In genomic region chr10:103431902-103432301, GRCh38 we compare ENCODE assay signal across 17 cellular contexts. TPM values are rescaled to one million over a fixed set of nuclear protein-coding genes. Genes with fewer than 3 reads are reported as not detected.
"Had no signal": no experiment of that assay in that cellular context is flagged by ENCODE, and none has a peak within 500 bp of the region (broad histone marks: within the 10 kb centered on the region; RNA-seq: fewer than 3 reads in every experiment).

No MANE protein-coding gene starts in this region.

- H3K4me3 ChIP-seq: ovary, SK-N-MC, thoracic aorta had no signal

- H3K27me3 Mint-ChIP-seq: activated B cell treated with CpG ODN at 0.5 μM for 24 hours; activated CD4-positive, alpha-beta T cell treated with anti-CD3 and anti-CD28 coated beads, Interleukin-2, amount 10 ng/mL, durations not matched to agents 24 days and 14 days; effector memory CD8-positive, alpha-beta T cell; stimulated activated naive CD8-positive, alpha-beta T cell treated with anti-CD3 and anti-CD28 coated beads, Interleukin-15, Interleukin-2, amounts not matched to agents 100 ng/mL and 50 ng/mL, for 24 hours; T-cell had no signal

- ATAC-seq: activated T-cell treated with anti-CD3 and anti-CD28 coated beads, Interleukin-2, amount 50 U/mL, for 72 hours; effector memory CD8-positive, alpha-beta T cell; left cardiac atrium; T-cell had no signal

- H3K36me3 ChIP-seq: ovary had no signal

- H3K27ac Mint-ChIP-seq: activated B cell treated with CpG ODN at 0.5 μM for 24 hours; activated CD4-positive, alpha-beta T cell treated with anti-CD3 and anti-CD28 coated beads, Interleukin-2, amount 10 ng/mL, durations not matched to agents 24 days and 14 days; activated T-cell treated with anti-CD3 and anti-CD28 coated beads, Interleukin-2, amount 50 U/mL, for 72 hours; nephron; stimulated activated naive CD8-positive, alpha-beta T cell treated with anti-CD3 and anti-CD28 coated beads, Interleukin-15, Interleukin-2, amounts not matched to agents 100 ng/mL and 50 ng/mL, for 24 hours; T-cell had no signal

- H3K4me1 Mint-ChIP-seq: activated B cell treated with CpG ODN at 0.5 μM for 24 hours, nephron had no signal

- DNase-seq: activated B cell treated with CpG ODN at 0.5 μM for 24 hours; activated CD4-positive, alpha-beta T cell treated with anti-CD3 and anti-CD28 coated beads, Interleukin-2, amount 10 ng/mL, durations not matched to agents 24 days and 14 days; activated T-cell treated with anti-CD3 and anti-CD28 coated beads, Interleukin-2, amount 50 U/mL, for 72 hours; brain microvascular endothelial cell; effector memory CD8-positive, alpha-beta T cell; left cardiac atrium; ovary; retina; stimulated activated CD4-positive, alpha-beta T cell treated with anti-CD3 and anti-CD28 coated beads, Interleukin-15, amount 100 ng/mL, for 24 hours; stimulated activated CD4-positive, alpha-beta T cell treated with anti-CD3 and anti-CD28 coated beads, Interleukin-4, amount 100 ng/mL, for 24 hours; T-cell had no signal

- H3K27me3 ChIP-seq: brain microvascular endothelial cell, ovary had no signal

- H3K9me3 Mint-ChIP-seq: activated B cell treated with CpG ODN at 0.5 μM for 24 hours; activated CD4-positive, alpha-beta T cell treated with anti-CD3 and anti-CD28 coated beads, Interleukin-2, amount 10 ng/mL, durations not matched to agents 24 days and 14 days; activated T-cell treated with anti-CD3 and anti-CD28 coated beads, Interleukin-2, amount 50 U/mL, for 72 hours; effector memory CD8-positive, alpha-beta T cell; nephron; stimulated activated naive CD8-positive, alpha-beta T cell treated with anti-CD3 and anti-CD28 coated beads, Interleukin-15, Interleukin-2, amounts not matched to agents 100 ng/mL and 50 ng/mL, for 24 hours; T-cell had no signal

- H3K27ac ChIP-seq: brain microvascular endothelial cell, SK-N-MC, thoracic aorta had no signal

- H3K9me3 ChIP-seq: ovary, thoracic aorta had no signal

- H3K4me3 Mint-ChIP-seq: activated B cell treated with CpG ODN at 0.5 μM for 24 hours; activated T-cell treated with anti-CD3 and anti-CD28 coated beads, Interleukin-2, amount 50 U/mL, for 72 hours; effector memory CD8-positive, alpha-beta T cell; nephron; stimulated activated naive CD8-positive, alpha-beta T cell treated with anti-CD3 and anti-CD28 coated beads, Interleukin-15, Interleukin-2, amounts not matched to agents 100 ng/mL and 50 ng/mL, for 24 hours; T-cell had no signal

RNA-seq across cellular contexts. Expression of gene CALHM1, which starts 26.8 kb away (rescaled TPM):
- total RNA-seq: activated CD4-positive, alpha-beta T cell treated with anti-CD3 and anti-CD28 coated beads, Interleukin-2, amount 10 ng/mL, durations not matched to agents 24 days and 14 days; activated T-cell treated with anti-CD3 and anti-CD28 coated beads, Interleukin-2, amount 50 U/mL, for 72 hours; epithelial cell of proximal tubule; left cardiac atrium; ovary; skeletal muscle tissue; T-cell; thoracic aorta had no signal
- polyA plus RNA-seq: ovary had no signal

RNA-seq across cellular contexts. Expression of gene CALHM3, which starts 47.1 kb away (rescaled TPM):
- total RNA-seq: activated B cell treated with CpG ODN at 0.5 μM for 24 hours; activated CD4-positive, alpha-beta T cell treated with anti-CD3 and anti-CD28 coated beads, Interleukin-2, amount 10 ng/mL, durations not matched to agents 24 days and 14 days; activated T-cell treated with anti-CD3 and anti-CD28 coated beads, Interleukin-2, amount 50 U/mL, for 72 hours; epithelial cell of proximal tubule; left cardiac atrium; ovary; skeletal muscle tissue; T-cell; thoracic aorta had no signal
- polyA plus RNA-seq: ovary had no signal
